In genomic region chr20:52962183-52962582, GRCh38 we compare ENCODE assay signal across 22 cellular contexts. TPM values are rescaled to one million over a fixed set of nuclear protein-coding genes. Genes with fewer than 3 reads are reported as not detected.
"Had no signal": no experiment of that assay in that cellular context is flagged by ENCODE, and none has a peak within 500 bp of the region (broad histone marks: within the 10 kb centered on the region; RNA-seq: fewer than 3 reads in every experiment).

No MANE protein-coding gene starts in this region.

- H3K36me3 ChIP-seq: MG63, SJCRH30 had no signal

- H3K4me1 ChIP-seq: SJCRH30 had no signal

- DNase-seq: Karpas-422, KG1, MG63, NCI-H1092, NCI-H1105 treated with DMSO at 0.1 percent for 48 hours, NCI-H1436, NCI-H187, NCI-H2029, NCI-H2081 treated with DMSO at 0.1 percent for 48 hours, NCI-H2171, NCI-H226, NCI-H446, NCI-H510A, NCI-H524 treated with DMSO at 0.1 percent for 48 hours, NCI-H82, PC-3, SHP77 treated with DMSO at 0.1 percent for 48 hours, SJCRH30 had no signal

- H3K9me3 ChIP-seq: MG63, SJCRH30 had no signal

- ATAC-seq: Panc1, PC-3, Right ventricle myocardium inferior, SK-N-SH treated with all-trans-retinoic acid at 6 μM for 48 hours had no signal

- H3K4me3 ChIP-seq: MG63, SJCRH30 had no signal

- H3K27ac ChIP-seq: SJCRH30 had no signal

RNA-seq across cellular contexts. Expression of gene TSHZ2, which starts 10.0 kb away (rescaled TPM):
- total RNA-seq: HT1080, PC-3, SJCRH30 had no signal
